ENCODE assay signal across 16 cellular contexts in the genomic region with DNA sequence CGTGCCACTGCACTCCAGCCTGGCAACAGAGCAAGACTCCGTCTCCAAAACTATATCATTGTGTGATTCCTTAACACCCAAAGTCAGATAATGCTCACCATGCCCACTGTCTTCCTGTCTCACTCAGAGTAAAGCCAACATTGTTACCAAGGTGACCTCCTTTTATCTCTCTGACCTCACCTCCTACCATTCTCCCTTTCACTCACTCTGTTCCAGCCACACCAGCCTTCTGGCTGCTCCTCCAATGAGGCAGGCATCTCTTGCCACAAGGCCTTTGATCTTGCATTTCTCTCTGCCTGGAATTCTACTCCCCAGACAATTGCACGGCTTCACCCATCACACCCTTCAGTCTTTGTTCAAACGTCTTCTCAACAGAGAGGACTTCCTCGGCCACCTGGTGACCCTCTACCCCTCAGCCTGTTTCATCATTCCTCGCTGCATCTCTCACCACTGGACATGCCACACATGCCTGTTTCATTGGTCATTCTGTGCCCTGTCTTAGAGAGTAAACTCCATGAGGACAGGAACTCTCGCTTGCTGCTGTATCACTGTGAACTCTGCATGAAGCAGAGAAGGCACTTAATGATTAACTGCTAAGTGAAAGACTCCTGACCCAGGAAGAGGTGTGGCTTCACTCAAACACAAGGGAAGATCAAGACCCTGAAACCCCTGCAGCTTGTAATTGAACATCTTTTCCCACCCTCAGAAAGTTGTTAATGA.
DNase-seq lines count a peak whose midpoint lies in the region; ATAC-seq and TF ChIP-seq lines count a peak whose summit lies in the region.
"Had no signal": no experiment of that assay in that cellular context is flagged by ENCODE, and none has a peak within 500 bp of the region (broad histone marks: within the 10 kb centered on the region; RNA-seq: fewer than 3 reads in every experiment).

No MANE protein-coding gene starts in this region.

- H3K9ac ChIP-seq in neural progenitor cell = no peak overlapping the region
- no peak overlapping the region for H3K9ac ChIP-seq in GM23248
- H3K9ac ChIP-seq: BLaER1 had no signal

- peaks cover 0 to 11% of the 10 kb centered on the region in 2 donors for H3K9me3 Mint-ChIP-seq in activated naive CD4-positive, alpha-beta T cell treated with anti-CD3 and anti-CD28 coated beads, Interleukin-2, amount 50 U/mL, for 72 hours
- H3K9me3 Mint-ChIP-seq in activated naive CD4-positive, alpha-beta T cell treated with anti-CD3 and anti-CD28 coated beads, Interleukin-2, amount 10 ng/mL, durations not matched to agents 7 days and 5 days = peaks cover 20% of the 10 kb centered on the region
- H3K9me3 Mint-ChIP-seq in neural progenitor cell = peaks cover 37% of the 10 kb centered on the region
- peaks cover 5 to 8% of the 10 kb centered on the region in 2 donors for H3K9me3 Mint-ChIP-seq in stimulated activated naive CD8-positive, alpha-beta T cell treated with anti-CD3 and anti-CD28 coated beads, Interleukin-15, amount 100 ng/mL, for 72 hours

- H2AFZ ChIP-seq in neural progenitor cell (replicated peaks) = no peak overlapping the region
- H2AFZ ChIP-seq in GM23248 = no peak overlapping the region
- H2AFZ ChIP-seq: GM23338 had no signal

- no peak overlapping the region for H3K4me3 Mint-ChIP-seq in activated naive CD4-positive, alpha-beta T cell treated with anti-CD3 and anti-CD28 coated beads, Interleukin-2, amount 10 ng/mL, durations not matched to agents 7 days and 5 days
- peak overlapping the region; percentile 1 for H3K4me3 Mint-ChIP-seq in neural progenitor cell
- H3K4me3 Mint-ChIP-seq in stimulated activated naive CD8-positive, alpha-beta T cell treated with anti-CD3 and anti-CD28 coated beads, Interleukin-15, amount 100 ng/mL, for 72 hours = no peak overlapping the region
- H3K4me3 Mint-ChIP-seq: CD8-positive, alpha-beta memory T cell; GM23338; H9 had no signal

- no peak overlapping the region for H3K4me3 ChIP-seq in neural progenitor cell
- H3K4me3 ChIP-seq in GM23248 = no peak overlapping the region
- H3K4me3 ChIP-seq: BLaER1, GM23338 had no signal

- no peaks in the 10 kb centered on the region for H4K20me1 ChIP-seq in neural progenitor cell (ENCODE audit: low read depth)
- H4K20me1 ChIP-seq in GM23248 (ENCODE audit: insufficient read depth) = no peaks in the 10 kb centered on the region
- H4K20me1 ChIP-seq: BLaER1 had no signal

- H3K4me2 ChIP-seq in neural progenitor cell = no peak overlapping the region
- H3K4me2 ChIP-seq in GM23248 (ENCODE audit: unreplicated experiment) = no peak overlapping the region
- H3K4me2 ChIP-seq: BLaER1, GM23338 had no signal

- H3F3A ChIP-seq in neural progenitor cell (ENCODE audit: low read depth) (no peaks in the 10 kb centered on the region), GM23248 (ENCODE audit: insufficient read depth) (no peaks in the 10 kb centered on the region)

- H3K27ac ChIP-seq in neural progenitor cell (no peak overlapping the region), GM23248 (no peak overlapping the region)
- H3K27ac ChIP-seq: BLaER1 had no signal

- TF ChIP-seq CTCF in neural progenitor cell (IDR thresholded peaks at IDR 0.05) = no peak

- CTCF ChIA-PET in activated naive CD4-positive, alpha-beta T cell treated with anti-CD3 and anti-CD28 coated beads, Interleukin-2, amount 10 ng/mL, durations not matched to agents 7 days and 5 days (lab: Charles Lee) = no interaction called here

- peak; percentile 41 to 51 for ATAC-seq in activated naive CD4-positive, alpha-beta T cell treated with anti-CD3 and anti-CD28 coated beads, Interleukin-2, amount 50 U/mL, for 72 hours
- ATAC-seq in stimulated activated naive CD8-positive, alpha-beta T cell treated with anti-CD3 and anti-CD28 coated beads, Interleukin-15, amount 100 ng/mL, for 72 hours = peak; percentile 48
- no peak for ATAC-seq in HG02973 (IDR thresholded peaks at IDR 0.05; ENCODE audit: unreplicated experiment)
- ATAC-seq: GM23338 had no signal

- no peaks in the 10 kb centered on the region for H3K27me3 ChIP-seq in neural progenitor cell
- H3K27me3 ChIP-seq in GM23248 (replicated peaks; ENCODE audit: insufficient read depth) = no peaks in the 10 kb centered on the region
- H3K27me3 ChIP-seq: BLaER1 had no signal

- H3K4me1 ChIP-seq in neural progenitor cell (no peaks in the 10 kb centered on the region), GM23248 (ENCODE audit: insufficient read depth) (no peaks in the 10 kb centered on the region)
- H3K4me1 ChIP-seq: BLaER1, Caco-2 had no signal

- H3K36me3 ChIP-seq in neural progenitor cell = no peaks in the 10 kb centered on the region
- H3K36me3 ChIP-seq in GM23248 (ENCODE audit: low read depth) = no peaks in the 10 kb centered on the region
- H3K36me3 ChIP-seq: BLaER1 had no signal

- no peak for DNase-seq in activated naive CD4-positive, alpha-beta T cell treated with anti-CD3 and anti-CD28 coated beads, Interleukin-2, amount 50 U/mL, for 72 hours (ENCODE audit: low spot score in 2 of 2)
- no peak for DNase-seq in activated naive CD4-positive, alpha-beta T cell treated with anti-CD3 and anti-CD28 coated beads, Interleukin-2, amount 10 ng/mL, durations not matched to agents 7 days and 5 days
- DNase-seq in SW480 (ENCODE audit: low spot score) = peak; percentile 17
- DNase-seq in neural progenitor cell (ENCODE audit: low spot score) = no peak
- no peak for DNase-seq in stimulated activated naive CD8-positive, alpha-beta T cell treated with anti-CD3 and anti-CD28 coated beads, Interleukin-15, amount 100 ng/mL, for 72 hours
- DNase-seq in GM19240 (ENCODE audit: insufficient read length, low spot score) = no peak
- no peak for DNase-seq in GM23248
- DNase-seq: 8988T; AML-193; Caco-2; CD8-positive, alpha-beta memory T cell; GF-D8; H9 had no signal

- H3K9me3 ChIP-seq in neural progenitor cell (ENCODE audit: low read depth) (no peaks in the 10 kb centered on the region), GM23248 (ENCODE audit: low read depth) (no peaks in the 10 kb centered on the region)

- WGBS in GM23248 (ENCODE audit: low coverage in 1 of 2, low lambda C conversion rate in 2 of 2, missing lambda C conversion rate in 2 of 2), 2 experiments = 74 to 75% methylated on average over 7 of the region's 7 CpGs

- peaks cover 0 to 7% of the 10 kb centered on the region in 2 donors for H3K36me3 Mint-ChIP-seq in activated naive CD4-positive, alpha-beta T cell treated with anti-CD3 and anti-CD28 coated beads, Interleukin-2, amount 50 U/mL, for 72 hours
- H3K36me3 Mint-ChIP-seq in activated naive CD4-positive, alpha-beta T cell treated with anti-CD3 and anti-CD28 coated beads, Interleukin-2, amount 10 ng/mL, durations not matched to agents 7 days and 5 days = peaks cover 1% of the 10 kb centered on the region
- H3K36me3 Mint-ChIP-seq in neural progenitor cell = no peaks in the 10 kb centered on the region

- peaks cover 47% of the 10 kb centered on the region for H3K27me3 Mint-ChIP-seq in activated naive CD4-positive, alpha-beta T cell treated with anti-CD3 and anti-CD28 coated beads, Interleukin-2, amount 10 ng/mL, durations not matched to agents 7 days and 5 days
- peaks cover 4% of the 10 kb centered on the region for H3K27me3 Mint-ChIP-seq in neural progenitor cell (ENCODE audit: insufficient read depth, low read depth)
- peaks cover 2% of the 10 kb centered on the region for H3K27me3 Mint-ChIP-seq in stimulated activated naive CD8-positive, alpha-beta T cell treated with anti-CD3 and anti-CD28 coated beads, Interleukin-15, amount 100 ng/mL, for 72 hours

- in situ Hi-C loops in GM23248 (cut with MboI) = no loop called here

- no peak overlapping the region for H3K27ac Mint-ChIP-seq in activated naive CD4-positive, alpha-beta T cell treated with anti-CD3 and anti-CD28 coated beads, Interleukin-2, amount 50 U/mL, for 72 hours
- no peak overlapping the region for H3K27ac Mint-ChIP-seq in activated naive CD4-positive, alpha-beta T cell treated with anti-CD3 and anti-CD28 coated beads, Interleukin-2, amount 10 ng/mL, durations not matched to agents 7 days and 5 days
- H3K27ac Mint-ChIP-seq in neural progenitor cell = no peak overlapping the region
- H3K27ac Mint-ChIP-seq in stimulated activated naive CD8-positive, alpha-beta T cell treated with anti-CD3 and anti-CD28 coated beads, Interleukin-15, amount 100 ng/mL, for 72 hours = no peak overlapping the region
- H3K27ac Mint-ChIP-seq: GM23338, H9 had no signal

- no peaks in the 10 kb centered on the region for H3K9me2 ChIP-seq in GM23248 (ENCODE audit: insufficient read depth)

- H3K4me1 Mint-ChIP-seq in activated naive CD4-positive, alpha-beta T cell treated with anti-CD3 and anti-CD28 coated beads, Interleukin-2, amount 10 ng/mL, durations not matched to agents 7 days and 5 days = no peaks in the 10 kb centered on the region
- H3K4me1 Mint-ChIP-seq in neural progenitor cell = no peaks in the 10 kb centered on the region
- peaks cover 6% of the 10 kb centered on the region for H3K4me1 Mint-ChIP-seq in stimulated activated naive CD8-positive, alpha-beta T cell treated with anti-CD3 and anti-CD28 coated beads, Interleukin-15, amount 100 ng/mL, for 72 hours
- H3K4me1 Mint-ChIP-seq: GM23338, H9 had no signal

- H3K79me2 ChIP-seq in neural progenitor cell (ENCODE audit: low read depth) = no peaks in the 10 kb centered on the region
- H3K79me2 ChIP-seq in GM23248 (ENCODE audit: insufficient read depth) = no peaks in the 10 kb centered on the region
